Comparison of ENCODE assay signal across 8 cellular contexts in genomic region chr13:32284927-32285632, GRCh38. TPM values are rescaled to one million over a fixed set of nuclear protein-coding genes. Genes with fewer than 3 reads are reported as not detected.
A peak's percentile ranks its signal among the peaks of the same experiment; 100 is the strongest.
DNase-seq lines count a peak whose midpoint lies in the region; ATAC-seq and TF ChIP-seq lines count a peak whose summit lies in the region.

No MANE protein-coding gene starts in this region.

- peak; percentile 91 for DNase-seq in HT-29 (ENCODE audit: low spot score)
- peak; percentile 83 for DNase-seq in choroid plexus epithelial cell (ENCODE audit: low read depth)
- DNase-seq in left kidney (ENCODE audit: low read depth, low spot score), result peak; percentile 79
- DNase-seq in smooth muscle cell of the brain vasculature (ENCODE audit: low read depth, low spot score), result peak; percentile 59
- DNase-seq in SHP77 (lab: John Stamatoyannopoulos, UW), result no peak

- no peak for TF ChIP-seq CTCF in choroid plexus epithelial cell (conservative IDR thresholded peaks at IDR 0.05; ENCODE audit: low read depth, low read length)

- no peak overlapping the region for H3K4me3 ChIP-seq in choroid plexus epithelial cell (ENCODE audit: low read depth, low read length)

- ATAC-seq in GM18519 (IDR thresholded peaks at IDR 0.05; ENCODE audit: low FRiP score, unreplicated experiment) (no peak), GM21619 (IDR thresholded peaks at IDR 0.05; ENCODE audit: unreplicated experiment) (no peak), GM21367 (IDR thresholded peaks at IDR 0.05; ENCODE audit: unreplicated experiment) (no peak)

RNA-seq across cellular contexts. Expression of gene ZAR1L, which starts 30.1 kb away (rescaled TPM):
- total RNA-seq in HT-29 (2014; rRNA removed; shearing (Covaris generic)), result 0.10 TPM in 1 of 2 replicates, not detected in the other

RNA-seq across cellular contexts. Expression of gene BRCA2, which starts 30.2 kb away (rescaled TPM):
- total RNA-seq in HT-29 (2014; rRNA removed; shearing (Covaris generic)), result 13.6 and 20.0 TPM in 2 replicates

Comparison
In these comparisons a context has a peak if more than half of its experiments do, and no peak if none do; other contexts are left out.
1. DNase-seq: peak in HT-29 (single experiment), choroid plexus epithelial cell (single experiment), left kidney (single experiment) and smooth muscle cell of the brain vasculature (single experiment); none in SHP77 (0 of 2).